Comparison of ENCODE assay signal across 1 cellular context in genomic region chr2:226983891-226984290, GRCh38.
TF ChIP-seq lines count a peak whose summit lies in the region.

No MANE protein-coding gene starts in this region.

TF ChIP-seq in GM12878, 131 proteins besides CTCF, POLR2A, EP300 and RAD21 (continued from another document):
- no peak for TF ChIP-seq PKNOX1 (IDR thresholded peaks at IDR 0.05)
- TF ChIP-seq IKZF1 (conservative IDR thresholded peaks at IDR 0.05) = no peak
- TF ChIP-seq STAT3 (IDR thresholded peaks at IDR 0.05; ENCODE audit: low read depth, low read length) = no peak
- no peak for TF ChIP-seq SMAD1 (IDR thresholded peaks at IDR 0.05; ENCODE audit: low read depth, partially characterized antibody)
- TF ChIP-seq BCL11A (IDR thresholded peaks at IDR 0.05; ENCODE audit: low read depth, low read length) = no peak
- no peak for TF ChIP-seq LARP7 (IDR thresholded peaks at IDR 0.05)
- no peak for TF ChIP-seq GATAD2B (conservative IDR thresholded peaks at IDR 0.05; ENCODE audit: low read depth)
- TF ChIP-seq BACH1 (IDR thresholded peaks at IDR 0.05; ENCODE audit: borderline replicate concordance) = no peak
- no peak for TF ChIP-seq SMC3 (IDR thresholded peaks at IDR 0.05; ENCODE audit: borderline replicate concordance, low read length)
- TF ChIP-seq NFXL1 (IDR thresholded peaks at IDR 0.05; ENCODE audit: borderline replicate concordance) = no peak
- no peak for TF ChIP-seq BRCA1 (IDR thresholded peaks at IDR 0.05; ENCODE audit: low read depth, low read length)
- no peak for TF ChIP-seq CEBPB (IDR thresholded peaks at IDR 0.05; ENCODE audit: borderline replicate concordance in 1 of 2, low read depth in 2 of 2, low read length in 2 of 2)
- no peak for TF ChIP-seq MXI1 (IDR thresholded peaks at IDR 0.05; ENCODE audit: low read depth, low read length)
